28 cellular contexts compared by ENCODE assay signal in the genomic region with DNA sequence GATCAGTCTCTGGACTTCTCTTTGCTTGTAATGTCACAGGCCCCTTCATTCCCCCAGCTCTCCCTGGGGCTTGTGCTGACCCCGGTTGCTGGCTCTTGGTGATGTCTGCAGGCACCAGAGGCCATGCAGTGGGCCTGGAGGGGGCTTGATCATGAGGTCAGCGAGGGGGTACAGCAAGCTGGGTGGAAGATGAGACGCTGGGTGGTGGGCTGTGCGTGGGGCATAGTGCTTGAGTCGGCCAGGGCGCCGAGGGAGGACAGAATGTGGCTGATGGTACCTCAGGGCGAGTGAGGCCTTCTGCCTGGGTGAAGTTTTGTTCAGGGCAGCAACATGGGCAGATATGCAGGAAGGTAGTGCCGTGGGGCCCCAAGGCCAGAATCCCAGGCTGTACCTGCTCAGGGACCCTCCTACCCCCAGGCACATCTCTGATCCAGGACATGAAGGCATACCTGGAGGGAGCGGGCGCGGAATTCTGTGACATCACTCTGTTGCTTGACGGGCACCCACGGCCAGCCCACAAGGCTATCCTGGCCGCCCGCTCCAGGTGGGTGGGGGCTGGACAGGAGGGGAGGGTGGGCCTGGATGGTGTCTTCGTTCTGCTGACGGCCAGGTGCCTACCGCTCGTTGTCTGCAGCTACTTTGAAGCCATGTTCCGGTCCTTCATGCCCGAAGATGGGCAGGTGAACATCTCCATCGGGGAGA. TPM values are rescaled to one million over a fixed set of nuclear protein-coding genes. Genes with fewer than 3 reads are reported as not detected.
"Had no signal": no experiment of that assay in that cellular context is flagged by ENCODE, and none has a peak within 500 bp of the region (broad histone marks: within the 10 kb centered on the region; RNA-seq: fewer than 3 reads in every experiment).

No MANE protein-coding gene starts in this region.

- H3K36me3 Mint-ChIP-seq: natural killer cell had no signal

- H3K27me3 Mint-ChIP-seq: activated B cell treated with CpG ODN at 0.5 μM for 24 hours; activated naive CD4-positive, alpha-beta T cell treated with anti-CD3 and anti-CD28 coated beads, Interleukin-2, amount 10 ng/mL, durations not matched to agents 7 days and 5 days had no signal

- H3K27ac ChIP-seq: brain microvascular endothelial cell, heart right ventricle, left ventricle myocardium inferior, pancreas, prostate gland, tibial nerve had no signal

- H3K27ac Mint-ChIP-seq: activated B cell treated with CpG ODN at 0.5 μM for 24 hours; activated naive CD4-positive, alpha-beta T cell treated with anti-CD3 and anti-CD28 coated beads, Interleukin-2, amount 10 ng/mL, durations not matched to agents 7 days and 5 days; natural killer cell; T-helper 2 cell treated with Interferon-gamma antibody and Interleukin-4, amounts not matched to agents 5 μg/mL and 100 μg/mL, for 36 hours had no signal

- H3K4me3 Mint-ChIP-seq: activated B cell treated with CpG ODN at 0.5 μM for 24 hours; activated naive CD4-positive, alpha-beta T cell treated with anti-CD3 and anti-CD28 coated beads, Interleukin-2, amount 10 ng/mL, durations not matched to agents 7 days and 5 days; natural killer cell; T-helper 2 cell treated with Interferon-gamma antibody and Interleukin-4, amounts not matched to agents 5 μg/mL and 100 μg/mL, for 36 hours had no signal

- DNase-seq: activated B cell treated with CpG ODN at 0.5 μM for 24 hours; activated CD4-positive, alpha-beta T cell treated with anti-CD3 and anti-CD28 coated beads for 4 hours; activated CD4-positive, alpha-beta T cell treated with anti-CD3 and anti-CD28 coated beads, Interleukin-2, amount 50 U/mL, for 48 hours; activated CD8-positive, alpha-beta memory T cell treated with anti-CD3 and anti-CD28 coated beads, Interleukin-2, amount 50 U/mL, for 4 hours; activated naive CD4-positive, alpha-beta T cell treated with anti-CD3 and anti-CD28 coated beads, Interleukin-2, amount 10 ng/mL, durations not matched to agents 7 days and 5 days; activated T-cell treated with anti-CD3 and anti-CD28 coated beads, Interleukin-2, amount 50 U/mL, for 1 hour; amniotic stem cell; brain microvascular endothelial cell; cortex of kidney; foreskin fibroblast; heart right ventricle; left ventricle myocardium inferior; mesendoderm; natural killer cell; retina; stimulated activated CD4-positive, alpha-beta T cell treated with anti-CD3 and anti-CD28 coated beads, Interleukin-1b, Interleukin-23, amount 100 ng/mL, for 48 hours; stimulated activated naive CD4-positive, alpha-beta T cell treated with Interleukin-2 at 50 U/mL for 16 hours; T-helper 1 cell had no signal

- H3K9me3 ChIP-seq: heart right ventricle, left ventricle myocardium inferior, pancreas, prostate gland, tibial nerve had no signal

- ATAC-seq: esophagus mucosa, heart right ventricle, natural killer cell, pancreas had no signal

- H3K4me3 ChIP-seq: heart right ventricle, left ventricle myocardium inferior, lung, pancreas, prostate gland, smooth muscle cell, tibial nerve had no signal

- H3K9me3 Mint-ChIP-seq: activated B cell treated with CpG ODN at 0.5 μM for 24 hours; activated naive CD4-positive, alpha-beta T cell treated with anti-CD3 and anti-CD28 coated beads, Interleukin-2, amount 10 ng/mL, durations not matched to agents 7 days and 5 days; natural killer cell; T-helper 2 cell treated with Interferon-gamma antibody and Interleukin-4, amounts not matched to agents 5 μg/mL and 100 μg/mL, for 36 hours had no signal

- H3K4me2 ChIP-seq: smooth muscle cell had no signal

- H3K27me3 ChIP-seq: brain microvascular endothelial cell, heart right ventricle, pancreas, tibial nerve had no signal

RNA-seq across cellular contexts. Expression of gene P2RX6, which starts 19.5 kb away (rescaled TPM):
- total RNA-seq: endothelial cell of umbilical vein had no signal

RNA-seq across cellular contexts. Expression of gene AIFM3, which starts 28.4 kb away (rescaled TPM):
- total RNA-seq: endothelial cell of umbilical vein had no signal

RNA-seq across cellular contexts. Expression of gene SLC7A4, which starts 36.9 kb away (rescaled TPM):
- total RNA-seq: activated B cell treated with CpG ODN at 0.5 μM for 24 hours, cardiac septum, endothelial cell of umbilical vein, mononuclear cell, natural killer cell had no signal
